Comparison of ENCODE assay signal across 8 cellular contexts in the genomic region with DNA sequence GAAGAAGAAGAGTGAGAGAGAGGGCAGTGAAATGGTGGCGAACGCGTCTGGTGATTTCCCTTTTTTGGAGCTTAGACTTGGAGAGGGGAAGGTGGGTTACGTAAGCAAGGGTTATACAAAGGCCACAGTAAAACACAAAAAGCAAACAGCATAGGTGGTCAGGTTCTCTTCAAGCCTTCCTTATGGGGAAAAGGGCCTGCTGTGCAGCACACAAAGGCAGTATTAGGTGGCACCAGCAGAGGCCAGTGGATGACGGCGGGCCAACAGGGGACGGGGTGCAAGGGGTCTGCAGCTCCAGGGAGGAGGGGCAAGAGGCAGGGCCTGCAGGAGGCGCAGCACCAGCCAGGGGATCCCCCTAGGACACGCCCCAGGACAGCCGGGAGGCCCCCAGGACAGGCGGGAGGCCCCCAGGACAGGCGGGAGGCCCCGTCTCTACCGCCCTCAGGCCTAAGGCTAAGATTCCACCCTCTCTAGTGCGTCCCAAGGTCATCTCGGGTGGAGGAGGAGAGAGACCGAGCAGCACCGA. TPM values are rescaled to one million over a fixed set of nuclear protein-coding genes. Genes with fewer than 3 reads are reported as not detected.
A peak's percentile ranks its signal among the peaks of the same experiment; 100 is the strongest.
DNase-seq lines count a peak whose midpoint lies in the region; ATAC-seq, FAIRE-seq and TF ChIP-seq lines count a peak whose summit lies in the region.

No MANE protein-coding gene starts in this region.

- TF ChIP-seq CTCF in NB4 (IDR thresholded peaks at IDR 0.05; ENCODE audit: low read depth, low read length) (no peak), endothelial cell of umbilical vein (IDR thresholded peaks at IDR 0.05; ENCODE audit: extremely low read depth in 1 of 2, insufficient read depth in 1 of 2, low read depth in 1 of 2, low read length in 2 of 2) (no peak)

- intact Hi-C loops in endothelial cell of umbilical vein (cut with micrococcal nuclease) = no loop called here
- intact Hi-C loops in naive thymus-derived CD4-positive, alpha-beta T cell (cut with micrococcal nuclease) = no loop called here

- no peaks in the 10 kb centered on the region for H3K79me2 ChIP-seq in endothelial cell of umbilical vein (ENCODE audit: control insufficient read depth, insufficient read depth, low read length)

- H4K20me1 ChIP-seq in endothelial cell of umbilical vein (replicated peaks; ENCODE audit: control insufficient read depth, extremely low read depth, insufficient read depth, low read length) = no peaks in the 10 kb centered on the region

- peak overlapping the region; percentile 92 for H2AFZ ChIP-seq in endothelial cell of umbilical vein (ENCODE audit: low read depth, low read length)

- TF ChIP-seq POLR2A in NB4 (IDR thresholded peaks at IDR 0.05; ENCODE audit: extremely low read depth, insufficient read length) (no peak), endothelial cell of umbilical vein (IDR thresholded peaks at IDR 0.05; ENCODE audit: low read depth, low read length) (no peak), GM12892 (IDR thresholded peaks at IDR 0.05; ENCODE audit: low read depth, low read length) (no peak)

- no peaks in the 10 kb centered on the region for H3K9me3 ChIP-seq in endothelial cell of umbilical vein (replicated peaks; ENCODE audit: control insufficient read depth, insufficient read depth, low read length)
- H3K9me3 ChIP-seq in naive thymus-derived CD4-positive, alpha-beta T cell (ENCODE audit: control insufficient read depth in 2 of 3, low read length in 3 of 3) = no peaks in the 10 kb centered on the region

- H3K27me3 ChIP-seq in endothelial cell of umbilical vein (ENCODE audit: control insufficient read depth in 2 of 2, insufficient read depth in 2 of 2, low read length in 2 of 2) = peaks cover 4 to 11% of the 10 kb centered on the region in 2 experiments
- H3K27me3 ChIP-seq in naive thymus-derived CD4-positive, alpha-beta T cell (ENCODE audit: control insufficient read depth in 2 of 2, insufficient read depth in 2 of 2, low read length in 2 of 2) = peaks cover 4 to 14% of the 10 kb centered on the region in 2 donors

- BruUV-seq in endothelial cell of umbilical vein (replicated peaks; lab: Mats Ljungman, UMichigan) = no TSS peak

- CTCF ChIA-PET in activated CD8-positive, alpha-beta memory T cell treated with anti-CD3 and anti-CD28 coated beads, Interleukin-2, amount 10 ng/mL, durations not matched to agents 7 days and 5 days (lab: Charles Lee) = interaction anchor here (0.6 kb wide), 1 partner anchor 84 kb away, joined by 3 read pairs; no protein-coding TSS in a partner anchor
- CTCF ChIA-PET in endothelial cell of umbilical vein (lab: Charles Lee) = interaction anchor here (2.8 kb wide), 1 partner anchor 84 kb away, joined by 18 read pairs; no protein-coding TSS in a partner anchor
- CTCF ChIA-PET in naive thymus-derived CD4-positive, alpha-beta T cell (lab: Charles Lee) = interaction anchor here (0.6 to 2.1 kb wide), 2 partner anchors 84 to 732 kb away, joined by 7 to 10 read pairs; no protein-coding TSS in a partner anchor

- no peaks in the 10 kb centered on the region for H3K9me1 ChIP-seq in endothelial cell of umbilical vein (replicated peaks; ENCODE audit: control insufficient read depth, extremely low read depth, insufficient read depth, low read length)

- peak; percentile 27 for ATAC-seq in activated CD8-positive, alpha-beta memory T cell treated with anti-CD3 and anti-CD28 coated beads, Interleukin-2, amount 10 ng/mL, durations not matched to agents 7 days and 5 days
- ATAC-seq in naive thymus-derived CD4-positive, alpha-beta T cell = peak; percentile 32

- H3K27me3 Mint-ChIP-seq in activated CD8-positive, alpha-beta memory T cell treated with anti-CD3 and anti-CD28 coated beads, Interleukin-2, amount 10 ng/mL, durations not matched to agents 7 days and 5 days = peaks cover 58% of the 10 kb centered on the region
- peaks cover 33 to 56% (median 40%) of the 10 kb centered on the region in 5 donors for H3K27me3 Mint-ChIP-seq in naive thymus-derived CD4-positive, alpha-beta T cell

- no peaks in the 10 kb centered on the region for H3K36me3 Mint-ChIP-seq in activated CD8-positive, alpha-beta memory T cell treated with anti-CD3 and anti-CD28 coated beads, Interleukin-2, amount 10 ng/mL, durations not matched to agents 7 days and 5 days
- peaks cover 0 to 4% (median 0%) of the 10 kb centered on the region in 5 donors for H3K36me3 Mint-ChIP-seq in naive thymus-derived CD4-positive, alpha-beta T cell

- H3K27ac Mint-ChIP-seq in activated CD8-positive, alpha-beta memory T cell treated with anti-CD3 and anti-CD28 coated beads, Interleukin-2, amount 10 ng/mL, durations not matched to agents 7 days and 5 days = no peak overlapping the region
- no peak overlapping the region for H3K27ac Mint-ChIP-seq in naive thymus-derived CD4-positive, alpha-beta T cell

- H3K9ac ChIP-seq in endothelial cell of umbilical vein (replicated peaks; ENCODE audit: extremely low read depth, insufficient read depth, low read length) = peak overlapping the region; percentile 17

- peak overlapping the region; percentile 47 for H3K4me3 ChIP-seq in NB4 (ENCODE audit: low read depth, low read length)
- peak overlapping the region in 2 of 3 experiments; percentile 37 to 48 for H3K4me3 ChIP-seq in endothelial cell of umbilical vein (replicated peaks in 1 of 3; ENCODE audit: insufficient read depth in 1 of 3, low read depth in 1 of 3, low read length in 3 of 3)
- peak overlapping the region; percentile 35 for H3K4me3 ChIP-seq in naive thymus-derived CD4-positive, alpha-beta T cell (ENCODE audit: low read length)

- no peak overlapping the region for H3K27ac ChIP-seq in endothelial cell of umbilical vein (ENCODE audit: insufficient read depth, low read depth, low read length)
- H3K27ac ChIP-seq in naive thymus-derived CD4-positive, alpha-beta T cell (ENCODE audit: low read depth, low read length) = no peak overlapping the region

- peaks cover 6% of the 10 kb centered on the region for H3K4me1 ChIP-seq in endothelial cell of umbilical vein (ENCODE audit: control insufficient read depth, extremely low read depth, insufficient read depth, low read length)
- peaks cover 0 to 7% of the 10 kb centered on the region in 2 donors for H3K4me1 ChIP-seq in naive thymus-derived CD4-positive, alpha-beta T cell (ENCODE audit: control insufficient read depth in 2 of 2, insufficient read depth in 2 of 2, low read length in 2 of 2)

- no peaks in the 10 kb centered on the region for H3K36me3 ChIP-seq in endothelial cell of umbilical vein (ENCODE audit: control insufficient read depth in 2 of 2, extremely low read depth in 1 of 2, insufficient read depth in 2 of 2, low read length in 2 of 2)
- no peaks in the 10 kb centered on the region for H3K36me3 ChIP-seq in naive thymus-derived CD4-positive, alpha-beta T cell (ENCODE audit: control insufficient read depth in 2 of 3, insufficient read depth in 3 of 3, low read length in 3 of 3)

- DNase-seq in activated CD8-positive, alpha-beta memory T cell treated with anti-CD3 and anti-CD28 coated beads, Interleukin-2, amount 10 ng/mL, durations not matched to agents 7 days and 5 days = no peak
- DNase-seq in activated CD8-positive, alpha-beta memory T cell treated with anti-CD3 and anti-CD28 coated beads, Interleukin-2, amount 50 U/mL, for 48 hours = no peak
- DNase-seq in NB4 (ENCODE audit: low read depth) (peak; percentile 82), endothelial cell of umbilical vein (ENCODE audit: low read depth, low spot score) (no peak), NCI-H2107 treated with DMSO at 0.1 percent for 48 hours (lab: John Stamatoyannopoulos, UW; ENCODE audit: unreplicated experiment) (no peak), GM12892 (ENCODE audit: insufficient read length) (no peak)
- DNase-seq in naive thymus-derived CD4-positive, alpha-beta T cell = no peak
- no peak for DNase-seq in activated CD4-positive, alpha-beta T cell treated with anti-CD3 and anti-CD28 coated beads, Interleukin-2, amount 50 U/mL, for 48 hours

- FAIRE-seq in endothelial cell of umbilical vein (lab: Jason Lieb, UNC) = no peak
- no peak for FAIRE-seq in GM12892 (lab: Jason Lieb, UNC)

- peaks cover 6% of the 10 kb centered on the region for H3K4me1 Mint-ChIP-seq in activated CD8-positive, alpha-beta memory T cell treated with anti-CD3 and anti-CD28 coated beads, Interleukin-2, amount 10 ng/mL, durations not matched to agents 7 days and 5 days
- peaks cover 0 to 16% (median 6%) of the 10 kb centered on the region in 7 donors for H3K4me1 Mint-ChIP-seq in naive thymus-derived CD4-positive, alpha-beta T cell

- peak overlapping the region; percentile 44 for H3K4me3 Mint-ChIP-seq in activated CD8-positive, alpha-beta memory T cell treated with anti-CD3 and anti-CD28 coated beads, Interleukin-2, amount 10 ng/mL, durations not matched to agents 7 days and 5 days
- peak overlapping the region in 9 of 10 donors; percentile 18 to 75 (median 48) for H3K4me3 Mint-ChIP-seq in naive thymus-derived CD4-positive, alpha-beta T cell

- H3K4me2 ChIP-seq in endothelial cell of umbilical vein (ENCODE audit: insufficient read depth, low read length) = peak overlapping the region; percentile 68

- POLR2A ChIA-PET in endothelial cell of umbilical vein (lab: Charles Lee) = no interaction called here
- POLR2A ChIA-PET in naive thymus-derived CD4-positive, alpha-beta T cell (lab: Charles Lee) = no interaction called here

- H3K9me3 Mint-ChIP-seq in activated CD8-positive, alpha-beta memory T cell treated with anti-CD3 and anti-CD28 coated beads, Interleukin-2, amount 10 ng/mL, durations not matched to agents 7 days and 5 days (ENCODE audit: low read depth) = no peaks in the 10 kb centered on the region
- H3K9me3 Mint-ChIP-seq in naive thymus-derived CD4-positive, alpha-beta T cell = no peaks in the 10 kb centered on the region

- dilution Hi-C loops in endothelial cell of umbilical vein (cut with MboI; ENCODE audit: extremely low pct_ligation_motif_present, low sequenced_read_pairs) = loop anchor here (25.0 kb wide), 1 partner anchor 493 kb away; no protein-coding TSS in a partner anchor

RNA-seq across cellular contexts. Expression of a gene that starts 32.6 kb away (rescaled TPM):
- total RNA-seq in activated CD8-positive, alpha-beta memory T cell treated with anti-CD3 and anti-CD28 coated beads, Interleukin-2, amount 10 ng/mL, durations not matched to agents 7 days and 5 days = 10 to 100 TPM; 36.1 to 37.4 TPM
- 45.2 and 58.2 TPM in 2 replicates for total RNA-seq in endothelial cell of umbilical vein
- 38.9 and 40.6 TPM in 2 replicates for polyA plus RNA-seq in endothelial cell of umbilical vein
- 33.1 and 33.7 TPM in 2 replicates for polyA plus RNA-seq in endothelial cell of umbilical vein (2011; cell fraction: cytosol; rRNA removed)
- 62.0 and 72.7 TPM in 2 replicates for polyA plus RNA-seq in endothelial cell of umbilical vein (2011; cell fraction: nucleus; rRNA removed)
- polyA plus RNA-seq in endothelial cell of umbilical vein (2012) = 27.2 and 39.7 TPM in 2 replicates
- 104 and 109 TPM in 2 replicates for polyA minus RNA-seq in endothelial cell of umbilical vein
- 82.0 TPM for polyA minus RNA-seq in endothelial cell of umbilical vein (2011; cell fraction: cytosol; rRNA and poly(A)+ RNA removed)
- polyA minus RNA-seq in endothelial cell of umbilical vein (2011; cell fraction: nucleus; rRNA and poly(A)+ RNA removed) = 71.9 and 106 TPM in 2 replicates
- total RNA-seq in naive thymus-derived CD4-positive, alpha-beta T cell = 10 to 100 TPM; 29.2 to 49.3 (median 31.4) TPM
- polyA plus RNA-seq in naive thymus-derived CD4-positive, alpha-beta T cell = 1 to 10 TPM; 4.6 to 9.7 TPM
- polyA plus RNA-seq in GM12892 (2012; ENCODE audit: missing spikeins) = 11.4 TPM

RNA-seq across cellular contexts. Expression of a gene that starts 43.8 kb away (rescaled TPM):
- not detected for total RNA-seq in activated CD8-positive, alpha-beta memory T cell treated with anti-CD3 and anti-CD28 coated beads, Interleukin-2, amount 10 ng/mL, durations not matched to agents 7 days and 5 days
- total RNA-seq in endothelial cell of umbilical vein = 1.2 and 2.6 TPM in 2 replicates
- 0.03 and 0.18 TPM in 2 replicates for polyA plus RNA-seq in endothelial cell of umbilical vein
- 0.10 and 0.13 TPM in 2 replicates for polyA plus RNA-seq in endothelial cell of umbilical vein (2011; cell fraction: cytosol; rRNA removed)
- polyA plus RNA-seq in endothelial cell of umbilical vein (2011; cell fraction: nucleus; rRNA removed) = 0.57 and 0.63 TPM in 2 replicates
- 1.2 and 1.8 TPM in 2 replicates for polyA plus RNA-seq in endothelial cell of umbilical vein (2012)
- polyA minus RNA-seq in endothelial cell of umbilical vein = not detected in 2 replicates
- 7.8 TPM for polyA minus RNA-seq in endothelial cell of umbilical vein (2011; cell fraction: cytosol; rRNA and poly(A)+ RNA removed)
- 0.14 TPM in 1 of 2 replicates, not detected in the other for polyA minus RNA-seq in endothelial cell of umbilical vein (2011; cell fraction: nucleus; rRNA and poly(A)+ RNA removed)
- total RNA-seq in naive thymus-derived CD4-positive, alpha-beta T cell = under 1 TPM in 3 of 5 experiments, not detected in 2; 0.11 to 0.24 (median 0.17) TPM
- polyA plus RNA-seq in naive thymus-derived CD4-positive, alpha-beta T cell = under 1 TPM; 0.18 to 0.58 TPM
- polyA plus RNA-seq in GM12892 (2012; ENCODE audit: missing spikeins) = 1.2 TPM
